Comparison of ENCODE assay signal across 19 cellular contexts in genomic region chr5:143214890-143215289, GRCh38.
DNase-seq lines count a peak whose midpoint lies in the region; ATAC-seq and TF ChIP-seq lines count a peak whose summit lies in the region.
"Had no signal": no experiment of that assay in that cellular context is flagged by ENCODE, and none has a peak within 500 bp of the region (broad histone marks: within the 10 kb centered on the region; RNA-seq: fewer than 3 reads in every experiment).

No MANE protein-coding gene starts in this region.

- no peaks in the 10 kb centered on the region for H4K20me1 ChIP-seq in DOHH2 (ENCODE audit: control insufficient read depth, insufficient read depth, low read depth, low read length)

- H2BK15ac ChIP-seq in mesendoderm (replicated peaks; ENCODE audit: low read depth), result no peak overlapping the region

- peak overlapping the region; percentile 5 for H3K56ac ChIP-seq in mesendoderm (ENCODE audit: low read length)

- H2BK120ac ChIP-seq in mesendoderm (ENCODE audit: low read depth, low read length), result no peak overlapping the region

- H4K5ac ChIP-seq in mesendoderm (ENCODE audit: low read length), result no peak overlapping the region

- CTCF ChIA-PET in WTC11 (lab: Charles Lee), result no interaction called here

- no peaks in the 10 kb centered on the region for H3K9me3 Mint-ChIP-seq in WTC11
- H3K9me3 Mint-ChIP-seq: HFFc6, T-cell had no signal

- H3K27ac Mint-ChIP-seq in WTC11, result no peak overlapping the region
- H3K27ac Mint-ChIP-seq: HFFc6, T-cell had no signal

- no peak overlapping the region for H3K4me3 Mint-ChIP-seq in WTC11
- H3K4me3 Mint-ChIP-seq: HFFc6, T-cell had no signal

- no CpG with 5 or more reads among the region's 6 CpGs for WGBS in mesendoderm (ENCODE audit: extremely low coverage, insufficient coverage, low lambda C conversion rate)

- H3K9ac ChIP-seq in mesendoderm (ENCODE audit: low read length), result no peak overlapping the region
- H3K9ac ChIP-seq: SK-N-SH had no signal

- H3K36me3 ChIP-seq in DOHH2 (ENCODE audit: control insufficient read depth, low read length), result 0 out of 2 replicates have a peak, but pooled peaks cover 5% of the 10 kb centered on the region
- H3K36me3 ChIP-seq in H7 (replicated peaks; ENCODE audit: control insufficient read depth, insufficient read depth, low read length), result no peaks in the 10 kb centered on the region
- H3K36me3 ChIP-seq in mesendoderm (ENCODE audit: control insufficient read depth, insufficient read depth, low read length), result no peaks in the 10 kb centered on the region
- H3K36me3 ChIP-seq: MG63 had no signal

- H2AK5ac ChIP-seq in mesendoderm (ENCODE audit: low read length), result no peak overlapping the region

- H3K79me2 ChIP-seq in DOHH2 (ENCODE audit: control insufficient read depth, low read length) (no peaks in the 10 kb centered on the region), mesendoderm (ENCODE audit: control insufficient read depth, insufficient read depth, low read length) (no peaks in the 10 kb centered on the region)

- H3F3A ChIP-seq in DOHH2 (ENCODE audit: control insufficient read depth, insufficient read depth), result peaks cover 6% of the 10 kb centered on the region; the same call in 1 of the 2 replicates

- H3K27me3 ChIP-seq in DOHH2 (ENCODE audit: control insufficient read depth, low read length) (no peaks in the 10 kb centered on the region), H7 (ENCODE audit: control insufficient read depth, insufficient read depth, low read length) (no peaks in the 10 kb centered on the region), mesendoderm (ENCODE audit: insufficient read depth, low read length, poor library complexity) (no peaks in the 10 kb centered on the region)
- H3K27me3 ChIP-seq: MG63 had no signal

- H3K27ac ChIP-seq in DOHH2 (ENCODE audit: low read depth, low read length), result peak overlapping the region; percentile 45
- H3K27ac ChIP-seq in mesendoderm (ENCODE audit: low read depth, low read length), result no peak overlapping the region

- peak overlapping the region; percentile 47; the same call in 1 of the 2 replicates for H3K4me2 ChIP-seq in DOHH2 (ENCODE audit: low read length)
- H3K4me2 ChIP-seq in mesendoderm (ENCODE audit: low read length), result no peak overlapping the region
- H3K4me2 ChIP-seq: SK-N-SH had no signal

- H3K18ac ChIP-seq in mesendoderm (ENCODE audit: low read length), result no peak overlapping the region

- ATAC-seq in WTC11 (peak; percentile 47), HG03095 (IDR thresholded peaks at IDR 0.05; ENCODE audit: unreplicated experiment) (no peak)
- ATAC-seq: HepG2, T-cell had no signal

- DNase-seq in H7 (peak; percentile 42), WTC11 (ENCODE audit: low spot score) (no peak), mesendoderm (no peak), C1 segment of cervical spinal cord (lab: John Stamatoyannopoulos, UW) (no peak), glomerular visceral epithelial cell (ENCODE audit: extremely low spot score) (no peak)
- DNase-seq: Calu3, DMS53, HFFc6, MG63, NCI-H1092 treated with DMSO at 0.1 percent for 48 hours, NCI-H1694, NCI-H226, NCI-H524 treated with DMSO at 0.1 percent for 48 hours, SK-N-SH, T-cell had no signal

- peaks cover 30% of the 10 kb centered on the region for H3K4me1 Mint-ChIP-seq in WTC11

- H3K4ac ChIP-seq in mesendoderm (ENCODE audit: low read depth, low read length), result no peak overlapping the region

- POLR2A ChIA-PET in WTC11 (lab: Charles Lee), result no interaction called here

- H2BK5ac ChIP-seq in mesendoderm (ENCODE audit: low read length), result no peak overlapping the region

- H3K27me3 Mint-ChIP-seq in WTC11 (ENCODE audit: low read depth), result no peaks in the 10 kb centered on the region
- H3K27me3 Mint-ChIP-seq: CD4-positive, alpha-beta memory T cell; T-cell had no signal

- TF ChIP-seq CTCF in DOHH2 (IDR thresholded peaks at IDR 0.05; ENCODE audit: low read depth, low read length, poor library complexity, severe bottlenecking), result no peak
- no peak for TF ChIP-seq CTCF in WTC11 (IDR thresholded peaks at IDR 0.05)

- H3K4me3 ChIP-seq in DOHH2 (ENCODE audit: low read length) (no peak overlapping the region), H7 (ENCODE audit: insufficient read depth, low read depth, low read length) (no peak overlapping the region), mesendoderm (ENCODE audit: low read length) (no peak overlapping the region)
- H3K4me3 ChIP-seq: MG63 had no signal

- H3K36me3 Mint-ChIP-seq in WTC11, result no peaks in the 10 kb centered on the region; the same call in 1 of the 2 replicates

- no peaks in the 10 kb centered on the region for H3K79me1 ChIP-seq in mesendoderm (ENCODE audit: low read length)

- H4K8ac ChIP-seq in mesendoderm (ENCODE audit: low read depth, low read length), result no peak overlapping the region

- no peaks in the 10 kb centered on the region for H3K9me2 ChIP-seq in DOHH2 (replicated peaks; ENCODE audit: control insufficient read depth, low read length)
- H3K9me2 ChIP-seq: SK-N-SH had no signal

- H3K23ac ChIP-seq in mesendoderm (ENCODE audit: low read length), result no peak overlapping the region

- no peaks in the 10 kb centered on the region for H3K9me3 ChIP-seq in DOHH2 (ENCODE audit: control insufficient read depth, insufficient read depth, low read length)
- H3K9me3 ChIP-seq: MG63, SK-N-SH had no signal

- H3K4me1 ChIP-seq in DOHH2 (ENCODE audit: control insufficient read depth, low read length) (peaks cover 77% of the 10 kb centered on the region), mesendoderm (ENCODE audit: control insufficient read depth, low read depth, low read length) (peaks cover 26% of the 10 kb centered on the region)

TF ChIP-seq in WTC11, 78 proteins besides CTCF, POLR2A, EP300 and RAD21 (continues in another document):
- TF ChIP-seq SMAD3 (CRISPR knock-in tag; IDR thresholded peaks at IDR 0.05; ENCODE audit: borderline replicate concordance), result no peak
- TF ChIP-seq NR2C2 (CRISPR knock-in tag; IDR thresholded peaks at IDR 0.05), result no peak
- TF ChIP-seq, protein P1, sequence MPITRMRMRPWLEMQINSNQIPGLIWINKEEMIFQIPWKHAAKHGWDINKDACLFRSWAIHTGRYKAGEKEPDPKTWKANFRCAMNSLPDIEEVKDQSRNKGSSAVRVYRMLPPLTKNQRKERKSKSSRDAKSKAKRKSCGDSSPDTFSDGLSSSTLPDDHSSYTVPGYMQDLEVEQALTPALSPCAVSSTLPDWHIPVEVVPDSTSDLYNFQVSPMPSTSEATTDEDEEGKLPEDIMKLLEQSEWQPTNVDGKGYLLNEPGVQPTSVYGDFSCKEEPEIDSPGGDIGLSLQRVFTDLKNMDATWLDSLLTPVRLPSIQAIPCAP (CRISPR knock-in tag; IDR thresholded peaks at IDR 0.05), result no peak
- no peak for TF ChIP-seq GTF2I (CRISPR knock-in tag; conservative IDR thresholded peaks at IDR 0.05)
- no peak for TF ChIP-seq CBFB (CRISPR knock-in tag; IDR thresholded peaks at IDR 0.05; ENCODE audit: low read depth)
- no peak for TF ChIP-seq E2F1 (CRISPR knock-in tag; IDR thresholded peaks at IDR 0.05)
- TF ChIP-seq, protein P2, sequence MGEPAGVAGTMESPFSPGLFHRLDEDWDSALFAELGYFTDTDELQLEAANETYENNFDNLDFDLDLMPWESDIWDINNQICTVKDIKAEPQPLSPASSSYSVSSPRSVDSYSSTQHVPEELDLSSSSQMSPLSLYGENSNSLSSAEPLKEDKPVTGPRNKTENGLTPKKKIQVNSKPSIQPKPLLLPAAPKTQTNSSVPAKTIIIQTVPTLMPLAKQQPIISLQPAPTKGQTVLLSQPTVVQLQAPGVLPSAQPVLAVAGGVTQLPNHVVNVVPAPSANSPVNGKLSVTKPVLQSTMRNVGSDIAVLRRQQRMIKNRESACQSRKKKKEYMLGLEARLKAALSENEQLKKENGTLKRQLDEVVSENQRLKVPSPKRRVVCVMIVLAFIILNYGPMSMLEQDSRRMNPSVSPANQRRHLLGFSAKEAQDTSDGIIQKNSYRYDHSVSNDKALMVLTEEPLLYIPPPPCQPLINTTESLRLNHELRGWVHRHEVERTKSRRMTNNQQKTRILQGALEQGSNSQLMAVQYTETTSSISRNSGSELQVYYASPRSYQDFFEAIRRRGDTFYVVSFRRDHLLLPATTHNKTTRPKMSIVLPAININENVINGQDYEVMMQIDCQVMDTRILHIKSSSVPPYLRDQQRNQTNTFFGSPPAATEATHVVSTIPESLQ (CRISPR knock-in tag; IDR thresholded peaks at IDR 0.05), result no peak
- no peak for TF ChIP-seq RELA (CRISPR knock-in tag; IDR thresholded peaks at IDR 0.05; ENCODE audit: borderline replicate concordance)
